Comparison of ENCODE assay signal across 8 cellular contexts in the genomic region with DNA sequence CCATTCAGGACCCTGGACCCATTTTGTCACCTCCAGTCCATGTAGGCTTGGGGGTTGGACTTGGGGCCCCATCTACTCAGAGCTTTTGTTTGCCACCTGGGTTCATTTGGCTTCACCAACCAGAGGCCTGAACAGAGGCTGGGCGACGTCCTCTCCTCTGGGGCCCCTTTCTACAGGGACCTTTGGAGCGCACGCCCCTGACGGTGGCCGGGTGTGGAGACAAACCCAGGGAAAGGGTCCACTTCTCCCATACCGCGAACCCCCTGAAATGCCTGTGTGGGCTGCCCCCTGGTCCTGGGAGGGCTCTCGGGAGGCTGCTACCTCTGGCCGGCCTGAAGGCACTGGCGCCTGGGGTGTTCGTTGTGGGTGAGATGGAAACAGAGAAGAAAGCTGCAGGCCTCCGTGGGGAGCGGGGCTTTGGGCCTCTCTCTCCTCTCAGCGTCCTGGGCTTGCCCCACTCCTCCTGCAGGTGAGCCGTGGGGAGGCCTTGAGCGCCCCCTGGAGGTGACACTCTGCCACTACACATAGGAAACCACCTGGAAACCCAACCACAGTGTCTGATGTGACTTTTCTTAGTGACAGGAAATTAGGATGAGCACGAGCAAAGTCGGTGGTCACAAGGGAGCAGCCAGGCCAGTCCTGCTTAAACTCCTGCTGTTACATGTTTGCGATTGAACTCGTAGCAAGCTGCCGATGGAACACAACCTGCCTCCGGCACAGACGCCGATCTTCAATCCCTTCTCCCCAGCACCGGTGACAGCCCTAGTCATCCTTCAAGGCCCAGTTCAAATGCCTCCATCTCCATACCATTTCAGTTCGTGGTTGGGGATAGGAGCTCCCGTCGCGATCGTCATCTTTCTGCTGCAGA. TPM values are rescaled to one million over a fixed set of nuclear protein-coding genes. Genes with fewer than 3 reads are reported as not detected.
DNase-seq lines count a peak whose midpoint lies in the region; ATAC-seq and TF ChIP-seq lines count a peak whose summit lies in the region.

No MANE protein-coding gene starts in this region.

- peak; percentile 94 for TF ChIP-seq CTCF in HFF-Myc (IDR thresholded peaks at IDR 0.05; ENCODE audit: low read depth, low read length, missing control alignments)
- TF ChIP-seq CTCF in fibroblast of lung (conservative IDR thresholded peaks at IDR 0.05 in 1 of 2, IDR thresholded peaks at IDR 0.05 in 1 of 2; ENCODE audit: low read depth in 1 of 2, low read length in 2 of 2): peak; percentile 61 to 89

- H3K27ac ChIP-seq in fibroblast of lung (ENCODE audit: insufficient read depth, low read length): no peak overlapping the region

- H3K9me3 ChIP-seq in fibroblast of lung (ENCODE audit: control insufficient read depth, insufficient read depth, low read depth, low read length): no peaks in the 10 kb centered on the region

- H3K4me2 ChIP-seq in fibroblast of lung (ENCODE audit: extremely low read depth, insufficient read depth, low read length): no peak overlapping the region

- no peaks in the 10 kb centered on the region for H4K20me1 ChIP-seq in fibroblast of lung (ENCODE audit: control insufficient read depth, extremely low read depth, insufficient read depth, low read length)

- H3K27me3 ChIP-seq in fibroblast of lung (ENCODE audit: control insufficient read depth, insufficient read depth, low read length): peaks cover 3% of the 10 kb centered on the region

- ATAC-seq in HG02970 (IDR thresholded peaks at IDR 0.05; ENCODE audit: low FRiP score, unreplicated experiment) (no peak), HG02870 (IDR thresholded peaks at IDR 0.05; ENCODE audit: unreplicated experiment) (no peak)

- peaks cover 16% of the 10 kb centered on the region for H3K4me1 ChIP-seq in fibroblast of lung (ENCODE audit: control insufficient read depth, extremely low read depth, insufficient read depth, low read length)

- H3K36me3 ChIP-seq in fibroblast of lung (ENCODE audit: control insufficient read depth, insufficient read depth, low read length): no peaks in the 10 kb centered on the region

- H3K79me2 ChIP-seq in fibroblast of lung (ENCODE audit: control insufficient read depth, insufficient read depth, low read length): no peaks in the 10 kb centered on the region

- DNase-seq in D341Med (ENCODE audit: low spot score) (peak; percentile 83), HFF-Myc (ENCODE audit: extremely low read depth, low read depth) (no peak), NCI-H748 (lab: John Stamatoyannopoulos, UW; ENCODE audit: unreplicated experiment) (peak; percentile 57), activated T-cell treated with anti-CD3 and anti-CD28 coated beads for 48 hours (ENCODE audit: low read depth) (peak; percentile 63), fibroblast of lung (ENCODE audit: low read depth in 2 of 2) (no peak), retina (peak; percentile 61)

- no peak overlapping the region for H3K4me3 ChIP-seq in HFF-Myc (replicated peaks; ENCODE audit: low read depth, low read length)
- no peak overlapping the region for H3K4me3 ChIP-seq in fibroblast of lung (replicated peaks in 1 of 4; ENCODE audit: control extremely low read depth in 1 of 4, insufficient read depth in 1 of 4, low read depth in 3 of 4, low read length in 4 of 4)

- no peak overlapping the region for H2AFZ ChIP-seq in fibroblast of lung (ENCODE audit: low read length)

- H3K9ac ChIP-seq in fibroblast of lung (ENCODE audit: insufficient read depth, low read length): no peak overlapping the region

RNA-seq across cellular contexts. Expression of a gene that starts 12.0 kb away (rescaled TPM):
- total RNA-seq in fibroblast of lung: under 0.01 TPM in 1 of 2 replicates, not detected in the other
- polyA plus RNA-seq in fibroblast of lung: not detected in 2 replicates
- not detected in 2 replicates for polyA plus RNA-seq in fibroblast of lung (2012)
- polyA minus RNA-seq in fibroblast of lung (ENCODE audit: low replicate concordance): not detected in 2 replicates

Comparison
In these comparisons a context has a peak if more than half of its experiments do, and no peak if none do; other contexts are left out.
1. DNase-seq: peak in D341Med (single experiment), NCI-H748 (single experiment), activated T-cell treated with anti-CD3 and anti-CD28 coated beads for 48 hours (single experiment) and retina (single experiment); none in HFF-Myc (single experiment) and fibroblast of lung (0 of 2).